In genomic region chr9:32968101-32969011, GRCh38 we compare ENCODE assay signal across 8 cellular contexts. TPM values are rescaled to one million over a fixed set of nuclear protein-coding genes. Genes with fewer than 3 reads are reported as not detected.
DNase-seq lines count a peak whose midpoint lies in the region; ATAC-seq, FAIRE-seq and TF ChIP-seq lines count a peak whose summit lies in the region.

No MANE protein-coding gene starts in this region.

- ATAC-seq in GM18873 (IDR thresholded peaks at IDR 0.05; ENCODE audit: low FRiP score, unreplicated experiment) = no peak

- no peaks in the 10 kb centered on the region for H3F3A ChIP-seq in OCI-LY1 (ENCODE audit: insufficient read depth, low read length)

- no peak overlapping the region for H2AFZ ChIP-seq in OCI-LY1 (ENCODE audit: low read length)

- H3K27ac ChIP-seq in AG04450 (ENCODE audit: low read depth, low read length) (no peak overlapping the region), OCI-LY1 (ENCODE audit: low read depth, low read length, poor library complexity, severe bottlenecking) (no peak overlapping the region), neutrophil (no peak overlapping the region)

- H3K9me3 ChIP-seq in AG04450 (ENCODE audit: control insufficient read depth, insufficient read depth, low read length) (no peaks in the 10 kb centered on the region), OCI-LY1 (ENCODE audit: low read length) (no peaks in the 10 kb centered on the region), neutrophil (no peaks in the 10 kb centered on the region)

- H3K27me3 ChIP-seq in AG04450 (ENCODE audit: control insufficient read depth, insufficient read depth, low read length) (no peaks in the 10 kb centered on the region), OCI-LY1 (ENCODE audit: insufficient read depth, low read length) (no peaks in the 10 kb centered on the region), neutrophil (no peaks in the 10 kb centered on the region)

- peaks cover 12% of the 10 kb centered on the region; the same call in 1 of the 2 replicates for H3K36me3 ChIP-seq in OCI-LY1 (ENCODE audit: insufficient read depth, low read length)
- H3K36me3 ChIP-seq in neutrophil = peaks cover 20% of the 10 kb centered on the region

- no peak overlapping the region for H3K4me2 ChIP-seq in OCI-LY1 (ENCODE audit: low read length)

- H3K4me3 ChIP-seq in AG04450 (ENCODE audit: low read depth, low read length) (no peak overlapping the region), OCI-LY1 (ENCODE audit: low read depth, low read length, poor library complexity, severe bottlenecking) (no peak overlapping the region), neutrophil (ENCODE audit: low read depth in 1 of 2, low read length in 1 of 2) (no peak overlapping the region)

- H3K4me1 ChIP-seq in OCI-LY1 (ENCODE audit: insufficient read depth, low read length, severe bottlenecking) (no peaks in the 10 kb centered on the region), neutrophil (ENCODE audit: control insufficient read depth in 1 of 2, insufficient read depth in 1 of 2, low read depth in 1 of 2, low read length in 1 of 2) (no peaks in the 10 kb centered on the region)

- TF ChIP-seq CTCF in AG04450 (IDR thresholded peaks at IDR 0.05; ENCODE audit: low read depth, low read length) (peak; percentile 81), GM12874 (IDR thresholded peaks at IDR 0.05; ENCODE audit: insufficient read depth, low read depth, low read length) (peak; percentile 52), OCI-LY1 (IDR thresholded peaks at IDR 0.05; ENCODE audit: low read length) (peak; percentile 83), neutrophil (IDR thresholded peaks at IDR 0.05) (peak; percentile 79)

- FAIRE-seq in urothelium cell line (lab: Jason Lieb, UNC) = no peak

- H3K9ac ChIP-seq in OCI-LY1 (ENCODE audit: low read length) = no peak overlapping the region

- DNase-seq in AG04450 (ENCODE audit: low read depth, low spot score) (no peak), activated T-cell treated with anti-CD3 and anti-CD28 coated beads for 48 hours (ENCODE audit: low read depth) (peak; percentile 29), fibroblast of peridontal ligament (ENCODE audit: extremely low read depth) (peak; percentile 70), urothelium cell line (ENCODE audit: low spot score) (peak; percentile 50)

- no peaks in the 10 kb centered on the region for H4K20me1 ChIP-seq in OCI-LY1 (ENCODE audit: insufficient read depth, low read length)

- POLR2A ChIA-PET in AG04450 (lab: Yijun Ruan, JAX) = interaction anchor here (0.9 kb wide), 1 partner anchor 32 kb away, joined by 3 read pairs; no protein-coding TSS in a partner anchor

- H3K9me2 ChIP-seq in OCI-LY1 (ENCODE audit: low read depth, low read length) = no peaks in the 10 kb centered on the region

- CTCF ChIA-PET in AG04450 (lab: Charles Lee) = interaction anchor here (0.6 to 16.1 kb wide), 23 partner anchors 8 to 590 kb away, joined by 3 to 354 read pairs (median 4); partner anchors contain the start of gene NDUFB6

- H3K79me2 ChIP-seq in OCI-LY1 (ENCODE audit: insufficient read depth, low read length) = no peaks in the 10 kb centered on the region

RNA-seq across cellular contexts. Expression of gene APTX, which starts 33.1 kb away (rescaled TPM):
- polyA plus RNA-seq in AG04450 (2011; rRNA removed) = 39.9 and 46.2 TPM in 2 replicates
- polyA minus RNA-seq in AG04450 (2011; rRNA and poly(A)+ RNA removed) = 20.2 and 26.7 TPM in 2 replicates

RNA-seq across cellular contexts. Expression of gene DNAJA1, which starts 56.7 kb away (rescaled TPM):
- polyA plus RNA-seq in AG04450 (2011; rRNA removed) = 180 and 237 TPM in 2 replicates
- polyA minus RNA-seq in AG04450 (2011; rRNA and poly(A)+ RNA removed) = 130 and 177 TPM in 2 replicates
